1 cellular context compared by ENCODE assay signal in genomic region chr19:8396563-8397203, GRCh38.
TF ChIP-seq lines count a peak whose summit lies in the region.

No MANE protein-coding gene starts in this region.

TF ChIP-seq in HEK293, 187 proteins besides CTCF, POLR2A, EP300 and RAD21 (continued from another document):
- TF ChIP-seq, protein P1, sequence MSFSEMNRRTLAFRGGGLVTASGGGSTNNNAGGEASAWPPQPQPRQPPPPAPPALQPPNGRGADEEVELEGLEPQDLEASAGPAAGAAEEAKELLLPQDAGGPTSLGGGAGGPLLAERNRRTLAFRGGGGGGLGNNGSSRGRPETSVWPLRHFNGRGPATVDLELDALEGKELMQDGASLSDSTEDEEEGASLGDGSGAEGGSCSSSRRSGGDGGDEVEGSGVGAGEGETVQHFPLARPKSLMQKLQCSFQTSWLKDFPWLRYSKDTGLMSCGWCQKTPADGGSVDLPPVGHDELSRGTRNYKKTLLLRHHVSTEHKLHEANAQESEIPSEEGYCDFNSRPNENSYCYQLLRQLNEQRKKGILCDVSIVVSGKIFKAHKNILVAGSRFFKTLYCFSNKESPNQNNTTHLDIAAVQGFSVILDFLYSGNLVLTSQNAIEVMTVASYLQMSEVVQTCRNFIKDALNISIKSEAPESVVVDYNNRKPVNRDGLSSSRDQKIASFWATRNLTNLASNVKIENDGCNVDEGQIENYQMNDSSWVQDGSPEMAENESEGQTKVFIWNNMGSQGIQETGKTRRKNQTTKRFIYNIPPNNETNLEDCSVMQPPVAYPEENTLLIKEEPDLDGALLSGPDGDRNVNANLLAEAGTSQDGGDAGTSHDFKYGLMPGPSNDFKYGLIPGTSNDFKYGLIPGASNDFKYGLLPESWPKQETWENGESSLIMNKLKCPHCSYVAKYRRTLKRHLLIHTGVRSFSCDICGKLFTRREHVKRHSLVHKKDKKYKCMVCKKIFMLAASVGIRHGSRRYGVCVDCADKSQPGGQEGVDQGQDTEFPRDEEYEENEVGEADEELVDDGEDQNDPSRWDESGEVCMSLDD (tag by site-specific recombination; IDR thresholded peaks at IDR 0.05): no peak
- TF ChIP-seq ZNF600 (tag by site-specific recombination; IDR thresholded peaks at IDR 0.05) (0 out of 2 replicates have a peak, but pooled peaks have one; percentile 33), ZNF223 (tag by site-specific recombination; IDR thresholded peaks at IDR 0.05) (no peak), GLIS1 (tag by site-specific recombination; IDR thresholded peaks at IDR 0.05) (peak; percentile 30; the same call in 1 of the 2 replicates), ZNF654 (tag by site-specific recombination; IDR thresholded peaks at IDR 0.05; ENCODE audit: low read depth) (peak; percentile 52)
- TF ChIP-seq, protein P2, sequence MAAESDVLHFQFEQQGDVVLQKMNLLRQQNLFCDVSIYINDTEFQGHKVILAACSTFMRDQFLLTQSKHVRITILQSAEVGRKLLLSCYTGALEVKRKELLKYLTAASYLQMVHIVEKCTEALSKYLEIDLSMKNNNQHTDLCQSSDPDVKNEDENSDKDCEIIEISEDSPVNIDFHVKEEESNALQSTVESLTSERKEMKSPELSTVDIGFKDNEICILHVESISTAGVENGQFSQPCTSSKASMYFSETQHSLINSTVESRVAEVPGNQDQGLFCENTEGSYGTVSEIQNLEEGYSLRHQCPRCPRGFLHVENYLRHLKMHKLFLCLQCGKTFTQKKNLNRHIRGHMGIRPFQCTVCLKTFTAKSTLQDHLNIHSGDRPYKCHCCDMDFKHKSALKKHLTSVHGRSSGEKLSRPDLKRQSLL (tag by site-specific recombination; IDR thresholded peaks at IDR 0.05): no peak
